Comparison of ENCODE assay signal across 8 cellular contexts in the genomic region with DNA sequence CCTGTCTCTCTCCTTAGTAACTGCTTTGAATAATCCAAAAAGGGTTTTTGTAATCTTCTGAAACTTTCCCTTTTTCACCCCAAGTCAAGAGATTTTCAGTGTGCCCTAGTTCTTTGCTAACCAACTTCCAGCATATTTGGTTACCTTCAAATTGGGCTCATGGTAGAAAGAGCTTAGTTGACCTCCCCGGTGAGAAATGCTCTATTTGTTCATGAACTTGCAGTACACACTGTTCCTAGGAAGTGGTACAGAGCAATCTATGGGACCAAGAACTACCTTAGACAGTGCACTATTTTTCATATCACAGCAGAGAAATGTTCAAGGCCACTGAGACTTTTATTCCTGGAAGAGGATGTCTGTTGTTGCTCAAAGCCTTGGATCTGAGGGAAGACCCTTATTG. TPM values are rescaled to one million over a fixed set of nuclear protein-coding genes. Genes with fewer than 3 reads are reported as not detected.
DNase-seq lines count a peak whose midpoint lies in the region; ATAC-seq lines count a peak whose summit lies in the region.

No MANE protein-coding gene starts in this region.

- H3K23ac ChIP-seq in neuronal stem cell (ENCODE audit: low read depth, low read length, poor library complexity), result no peak overlapping the region

- H2BK120ac ChIP-seq in neuronal stem cell (ENCODE audit: low read depth, low read length), result no peak overlapping the region

- H2AK5ac ChIP-seq in neuronal stem cell (ENCODE audit: low read depth, low read length), result no peak overlapping the region

- no peak overlapping the region for H3K4ac ChIP-seq in neuronal stem cell (ENCODE audit: low read length)

- peaks cover 13% of the 10 kb centered on the region for H3K79me1 ChIP-seq in neuronal stem cell (ENCODE audit: low read depth, low read length)

- peaks cover 38% of the 10 kb centered on the region for H3K4me1 Mint-ChIP-seq in activated T-cell treated with anti-CD3 and anti-CD28 coated beads, Interleukin-2, amount 50 U/mL, for 24 hours (ENCODE audit: low read depth)
- H3K4me1 Mint-ChIP-seq in activated T-helper 17 cell treated with anti-CD3 and anti-CD28 coated beads, Interleukin-2, amount 50 U/mL, for 72 hours, result peaks cover 20% of the 10 kb centered on the region

- H2BK15ac ChIP-seq in neuronal stem cell (ENCODE audit: low read length), result no peak overlapping the region

- ATAC-seq in activated T-helper 17 cell treated with anti-CD3 and anti-CD28 coated beads, Interleukin-2, amount 50 U/mL, for 72 hours (replicated peaks), result no peak
- no peak for ATAC-seq in GM19467 (IDR thresholded peaks at IDR 0.05; ENCODE audit: unreplicated experiment)

- no peak overlapping the region for H4K91ac ChIP-seq in neuronal stem cell (ENCODE audit: low read depth, low read length, poor library complexity)

- no peaks in the 10 kb centered on the region for H3K9me3 Mint-ChIP-seq in activated T-cell treated with anti-CD3 and anti-CD28 coated beads, Interleukin-2, amount 50 U/mL, for 24 hours
- H3K9me3 Mint-ChIP-seq in activated T-helper 17 cell treated with anti-CD3 and anti-CD28 coated beads, Interleukin-2, amount 50 U/mL, for 72 hours, result no peaks in the 10 kb centered on the region

- H3K4me3 ChIP-seq in iPS-15b (ENCODE audit: low read depth, low read length) (peak overlapping the region; percentile 100), neuronal stem cell (ENCODE audit: low read length in 2 of 2) (peak overlapping the region in 1 of 2 donors; percentile 77)

- no peak overlapping the region for H3K9ac ChIP-seq in iPS-15b (ENCODE audit: low read depth, low read length)
- no peak overlapping the region for H3K9ac ChIP-seq in neuronal stem cell (ENCODE audit: low read depth, low read length, poor library complexity)

- H3K27ac Mint-ChIP-seq in activated T-cell treated with anti-CD3 and anti-CD28 coated beads, Interleukin-2, amount 50 U/mL, for 24 hours, result peak overlapping the region; percentile 98
- peak overlapping the region; percentile 91 for H3K27ac Mint-ChIP-seq in activated T-helper 17 cell treated with anti-CD3 and anti-CD28 coated beads, Interleukin-2, amount 50 U/mL, for 72 hours

- H2BK12ac ChIP-seq in neuronal stem cell (ENCODE audit: low read length), result no peak overlapping the region

- H3K4me1 ChIP-seq in iPS-15b (ENCODE audit: control insufficient read depth, insufficient read depth, low read length), result peaks cover 4% of the 10 kb centered on the region
- H3K4me1 ChIP-seq in neuronal stem cell (ENCODE audit: control insufficient read depth in 2 of 2, insufficient read depth in 1 of 2, low read depth in 1 of 2, low read length in 2 of 2), result peaks cover 10 to 17% of the 10 kb centered on the region in 2 donors

- H3K4me3 Mint-ChIP-seq in activated T-cell treated with anti-CD3 and anti-CD28 coated beads, Interleukin-2, amount 50 U/mL, for 24 hours, result peak overlapping the region; percentile 89
- peak overlapping the region; percentile 86 for H3K4me3 Mint-ChIP-seq in activated T-helper 17 cell treated with anti-CD3 and anti-CD28 coated beads, Interleukin-2, amount 50 U/mL, for 72 hours

- H3K9me3 ChIP-seq in iPS-15b (ENCODE audit: control insufficient read depth, insufficient read depth, low read length) (no peaks in the 10 kb centered on the region), neuronal stem cell (replicated peaks in 1 of 2; ENCODE audit: control insufficient read depth in 2 of 2, insufficient read depth in 1 of 2, low read depth in 1 of 2, low read length in 2 of 2) (no peaks in the 10 kb centered on the region)

- no peak overlapping the region for H3K4me2 ChIP-seq in neuronal stem cell (ENCODE audit: insufficient read depth, low read length, poor library complexity, severe bottlenecking)

- H3K27me3 ChIP-seq in iPS-15b (ENCODE audit: control insufficient read depth, insufficient read depth, low read length), result no peaks in the 10 kb centered on the region
- no peaks in the 10 kb centered on the region for H3K27me3 ChIP-seq in neuronal stem cell (ENCODE audit: control insufficient read depth in 3 of 3, insufficient read depth in 3 of 3, low read depth in 1 of 3, low read length in 3 of 3)

- H3K36me3 ChIP-seq in iPS-15b (ENCODE audit: control insufficient read depth, insufficient read depth, low read length) (peaks cover 41% of the 10 kb centered on the region), neuronal stem cell (replicated peaks in 1 of 2; ENCODE audit: control insufficient read depth in 2 of 2, insufficient read depth in 2 of 2, low read length in 2 of 2) (peaks cover 39 to 75% of the 10 kb centered on the region in 2 donors)

- no peak for DNase-seq in activated T-cell treated with anti-CD3 and anti-CD28 coated beads, Interleukin-2, amount 50 U/mL, for 24 hours
- DNase-seq in activated T-cell treated with anti-CD3 and anti-CD28 coated beads, Interleukin-2, amount 50 U/mL, for 1 hour, result no peak
- DNase-seq in NCI-H1105 (lab: John Stamatoyannopoulos, UW) (no peak), neuronal stem cell (ENCODE audit: low spot score) (no peak)

- WGBS in neuronal stem cell (ENCODE audit: extremely low coverage in 2 of 2, insufficient read length in 2 of 2, insufficient replicate concordance in 1 of 2), 2 donors, result no CpG with 5 or more reads among the region's 1 CpG

- no peaks in the 10 kb centered on the region for H3K27me3 Mint-ChIP-seq in activated T-cell treated with anti-CD3 and anti-CD28 coated beads, Interleukin-2, amount 50 U/mL, for 24 hours
- H3K27me3 Mint-ChIP-seq in activated T-helper 17 cell treated with anti-CD3 and anti-CD28 coated beads, Interleukin-2, amount 50 U/mL, for 72 hours, result no peaks in the 10 kb centered on the region

- H2AFZ ChIP-seq in neuronal stem cell (ENCODE audit: low read length), result no peak overlapping the region

- no peak overlapping the region for H3K14ac ChIP-seq in neuronal stem cell (ENCODE audit: low read length)

- no peak overlapping the region for H2BK5ac ChIP-seq in neuronal stem cell (ENCODE audit: low read length)

- H4K8ac ChIP-seq in neuronal stem cell (ENCODE audit: low read depth, low read length), result no peak overlapping the region

- H3K18ac ChIP-seq in neuronal stem cell (ENCODE audit: low read length), result no peak overlapping the region

- peaks cover 82% of the 10 kb centered on the region for H3K36me3 Mint-ChIP-seq in activated T-cell treated with anti-CD3 and anti-CD28 coated beads, Interleukin-2, amount 50 U/mL, for 24 hours (ENCODE audit: low read depth)
- H3K36me3 Mint-ChIP-seq in activated T-helper 17 cell treated with anti-CD3 and anti-CD28 coated beads, Interleukin-2, amount 50 U/mL, for 72 hours (ENCODE audit: low read depth), result peaks cover 67% of the 10 kb centered on the region

- H3K27ac ChIP-seq in temporal lobe (ENCODE audit: low read depth, low read length), result peak overlapping the region; percentile 90
- H3K27ac ChIP-seq in neuronal stem cell (replicated peaks; ENCODE audit: low read length), result no peak overlapping the region

RNA-seq across cellular contexts. Expression of a gene that starts 1.7 kb away (rescaled TPM):
- 100 to 1,000 TPM in 1 of 2 donors, 10 to 100 TPM in 1; 83.4 to 149 TPM for total RNA-seq in activated T-helper 17 cell treated with anti-CD3 and anti-CD28 coated beads, Interleukin-2, amount 50 U/mL, for 72 hours
- total RNA-seq in temporal lobe, result 57.8 TPM
- 80.9 TPM for polyA plus RNA-seq in neuronal stem cell (2013, experiment 1 of 2)
- 82.6 TPM for polyA plus RNA-seq in neuronal stem cell (2013, experiment 2 of 2)

RNA-seq across cellular contexts. Expression of a gene that starts 2.5 kb away (rescaled TPM):
- total RNA-seq in activated T-helper 17 cell treated with anti-CD3 and anti-CD28 coated beads, Interleukin-2, amount 50 U/mL, for 72 hours, result 100 to 1,000 TPM in 1 of 2 donors, 10 to 100 TPM in 1; 86.9 to 104 TPM
- total RNA-seq in temporal lobe, result 2.7 TPM
- polyA plus RNA-seq in neuronal stem cell (2013, experiment 1 of 2), result 81.3 TPM
- polyA plus RNA-seq in neuronal stem cell (2013, experiment 2 of 2), result 79.5 TPM

RNA-seq across cellular contexts. Expression of a gene that starts 12.9 kb away (rescaled TPM):
- under 1 TPM in 1 of 2 donors, not detected in 1; 0.66 TPM for total RNA-seq in activated T-helper 17 cell treated with anti-CD3 and anti-CD28 coated beads, Interleukin-2, amount 50 U/mL, for 72 hours
- total RNA-seq in temporal lobe, result 0.74 TPM
- 8.6 TPM for polyA plus RNA-seq in neuronal stem cell (2013, experiment 1 of 2)
- polyA plus RNA-seq in neuronal stem cell (2013, experiment 2 of 2), result 8.2 TPM

RNA-seq across cellular contexts. Expression of a gene that starts 13.7 kb away (rescaled TPM):
- 1,000 to 10,000 TPM; 1,893 to 2,116 TPM for total RNA-seq in activated T-helper 17 cell treated with anti-CD3 and anti-CD28 coated beads, Interleukin-2, amount 50 U/mL, for 72 hours
- 169 TPM for total RNA-seq in temporal lobe
- 638 TPM for polyA plus RNA-seq in neuronal stem cell (2013, experiment 1 of 2)
- 612 TPM for polyA plus RNA-seq in neuronal stem cell (2013, experiment 2 of 2)

RNA-seq across cellular contexts. Expression of a gene that starts 19.5 kb away (rescaled TPM):
- total RNA-seq in activated T-helper 17 cell treated with anti-CD3 and anti-CD28 coated beads, Interleukin-2, amount 50 U/mL, for 72 hours, result 1 to 10 TPM; 2.2 to 2.4 TPM
- 2.5 TPM for total RNA-seq in temporal lobe
- polyA plus RNA-seq in neuronal stem cell (2013, experiment 1 of 2), result 5.7 TPM
- 5.5 TPM for polyA plus RNA-seq in neuronal stem cell (2013, experiment 2 of 2)

Comparison
In these comparisons a context has a peak if more than half of its experiments do, and no peak if none do; other contexts are left out.
1. RNA of a gene that starts 2.5 kb away (total RNA-seq): 86.9 to 104 TPM in activated T-helper 17 cell treated with anti-CD3 and anti-CD28 coated beads, Interleukin-2, amount 50 U/mL, for 72 hours; 2.7 TPM in temporal lobe (single experiment); every median in the first group is over 10 times any median in the second.